22 cellular contexts compared by ENCODE assay signal in the genomic region with DNA sequence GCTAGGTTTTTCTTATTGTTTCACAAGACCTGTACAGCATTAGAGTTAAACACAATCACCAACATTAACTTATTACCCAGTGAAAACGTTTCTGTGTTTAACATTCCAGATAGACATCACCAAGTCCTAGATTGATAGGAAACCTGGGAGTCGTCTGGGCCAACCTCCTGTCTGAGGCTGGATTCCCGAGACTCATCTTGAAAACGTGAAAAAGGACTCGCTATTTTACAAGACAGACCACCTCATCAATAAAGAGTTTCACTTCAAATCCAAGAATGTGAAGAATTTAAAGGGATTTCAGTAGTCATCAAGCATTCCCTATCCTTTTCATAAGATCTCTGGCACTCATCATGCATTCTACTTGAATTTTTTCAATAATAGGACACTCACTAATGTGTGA.
"Had no signal": no experiment of that assay in that cellular context is flagged by ENCODE, and none has a peak within 500 bp of the region (broad histone marks: within the 10 kb centered on the region; RNA-seq: fewer than 3 reads in every experiment).

No MANE protein-coding gene starts in this region.

- H3K9me3 Mint-ChIP-seq: activated CD4-positive, alpha-beta T cell treated with anti-CD3 and anti-CD28 coated beads, Interleukin-2, amount 10 ng/mL, durations not matched to agents 24 days and 14 days; stimulated activated memory B cell treated with anti-CD40 and anti-IgM and Interleukin-4, amounts not matched to agents 10 μg/mL and 1 μg/mL and 100 μg/mL, for 72 hours had no signal

- H3K9ac ChIP-seq: parathyroid adenoma had no signal

- H3K27ac Mint-ChIP-seq: activated CD4-positive, alpha-beta memory T cell treated with anti-CD3 and anti-CD28 coated beads, Interleukin-2, amount 10 ng/mL, durations not matched to agents 7 days and 5 days; activated CD4-positive, alpha-beta T cell treated with anti-CD3 and anti-CD28 coated beads, Interleukin-2, amount 10 ng/mL, durations not matched to agents 24 days and 14 days; activated naive CD4-positive, alpha-beta T cell treated with anti-CD3 and anti-CD28 coated beads, Interleukin-2, amount 10 ng/mL, durations not matched to agents 7 days and 5 days; activated T-cell treated with anti-CD3 and anti-CD28 coated beads, Interleukin-2, amount 50 U/mL, for 72 hours; nephron progenitor cell; stimulated activated memory B cell treated with anti-CD40 and anti-IgM and Interleukin-4, amounts not matched to agents 10 μg/mL and 1 μg/mL and 100 μg/mL, for 72 hours; T-helper 1 cell treated with Interleukin-12 subunit alpha and Interleukin-12 subunit beta and Interleukin-4 antibody, amounts not matched to agents 30 μg/mL and 1 μg/mL, for 36 hours had no signal

- H3K27me3 ChIP-seq: body of pancreas, cardiac muscle cell, right lobe of liver, stomach, suprapubic skin, transverse colon had no signal

- H3K9me3 ChIP-seq: body of pancreas, mucosa of descending colon, right lobe of liver, stomach, suprapubic skin, transverse colon had no signal

- H3K4me1 ChIP-seq: body of pancreas, heart right ventricle, parathyroid adenoma, right lobe of liver had no signal

- ATAC-seq: activated T-cell treated with anti-CD3 and anti-CD28 coated beads, Interleukin-2, amount 50 U/mL, for 72 hours; body of pancreas; heart right ventricle; left ventricle myocardium superior; right lobe of liver; stimulated activated memory B cell treated with anti-CD40 and anti-IgM and Interleukin-4, amounts not matched to agents 10 μg/mL and 1 μg/mL and 100 μg/mL, for 72 hours had no signal

- H3K27me3 Mint-ChIP-seq: activated CD4-positive, alpha-beta memory T cell treated with anti-CD3 and anti-CD28 coated beads, Interleukin-2, amount 10 ng/mL, durations not matched to agents 7 days and 5 days; activated CD4-positive, alpha-beta T cell treated with anti-CD3 and anti-CD28 coated beads, Interleukin-2, amount 10 ng/mL, durations not matched to agents 24 days and 14 days; activated naive CD4-positive, alpha-beta T cell treated with anti-CD3 and anti-CD28 coated beads, Interleukin-2, amount 10 ng/mL, durations not matched to agents 7 days and 5 days; stimulated activated memory B cell treated with anti-CD40 and anti-IgM and Interleukin-4, amounts not matched to agents 10 μg/mL and 1 μg/mL and 100 μg/mL, for 72 hours had no signal

- H3K79me2 ChIP-seq: parathyroid adenoma had no signal

- H3K4me3 Mint-ChIP-seq: activated CD4-positive, alpha-beta memory T cell treated with anti-CD3 and anti-CD28 coated beads, Interleukin-2, amount 10 ng/mL, durations not matched to agents 7 days and 5 days; activated CD4-positive, alpha-beta T cell treated with anti-CD3 and anti-CD28 coated beads, Interleukin-2, amount 10 ng/mL, durations not matched to agents 24 days and 14 days; activated naive CD4-positive, alpha-beta T cell treated with anti-CD3 and anti-CD28 coated beads, Interleukin-2, amount 10 ng/mL, durations not matched to agents 7 days and 5 days; activated T-cell treated with anti-CD3 and anti-CD28 coated beads, Interleukin-2, amount 50 U/mL, for 72 hours; nephron progenitor cell; stimulated activated memory B cell treated with anti-CD40 and anti-IgM and Interleukin-4, amounts not matched to agents 10 μg/mL and 1 μg/mL and 100 μg/mL, for 72 hours; T-helper 1 cell treated with Interleukin-12 subunit alpha and Interleukin-12 subunit beta and Interleukin-4 antibody, amounts not matched to agents 30 μg/mL and 1 μg/mL, for 36 hours had no signal

- DNase-seq: activated CD4-positive, alpha-beta memory T cell treated with anti-CD3 and anti-CD28 coated beads, Interleukin-2, amount 10 ng/mL, durations not matched to agents 7 days and 5 days; activated CD4-positive, alpha-beta T cell treated with anti-CD3 and anti-CD28 coated beads, Interleukin-2, amount 10 ng/mL, durations not matched to agents 24 days and 14 days; activated effector memory CD4-positive, alpha-beta T cell treated with Interleukin-2 at 50 U/mL for 16 hours; activated naive CD4-positive, alpha-beta T cell treated with anti-CD3 and anti-CD28 coated beads, Interleukin-2, amount 10 ng/mL, durations not matched to agents 7 days and 5 days; activated T-cell treated with anti-CD3 and anti-CD28 coated beads, Interleukin-2, amount 50 U/mL, for 72 hours; body of pancreas; erythroblast; foreskin fibroblast; heart right ventricle; left ventricle myocardium superior; mucosa of descending colon; nephron progenitor cell; right lobe of liver; stimulated activated CD4-positive, alpha-beta T cell treated with anti-CD3 and anti-CD28 coated beads, Interleukin-15, amount 100 ng/mL, for 24 hours; stomach; transverse colon had no signal

- H3K27ac ChIP-seq: body of pancreas, cardiac muscle cell, heart right ventricle, parathyroid adenoma, right lobe of liver, skin epidermis, stomach, suprapubic skin had no signal

- H3K36me3 ChIP-seq: cardiac muscle cell, heart right ventricle, right lobe of liver, stomach, suprapubic skin, transverse colon had no signal

- H2AFZ ChIP-seq: parathyroid adenoma had no signal

- H3K36me3 Mint-ChIP-seq: activated naive CD4-positive, alpha-beta T cell treated with anti-CD3 and anti-CD28 coated beads, Interleukin-2, amount 10 ng/mL, durations not matched to agents 7 days and 5 days; stimulated activated memory B cell treated with anti-CD40 and anti-IgM and Interleukin-4, amounts not matched to agents 10 μg/mL and 1 μg/mL and 100 μg/mL, for 72 hours had no signal

- H3K4me1 Mint-ChIP-seq: activated CD4-positive, alpha-beta memory T cell treated with anti-CD3 and anti-CD28 coated beads, Interleukin-2, amount 10 ng/mL, durations not matched to agents 7 days and 5 days; activated CD4-positive, alpha-beta T cell treated with anti-CD3 and anti-CD28 coated beads, Interleukin-2, amount 10 ng/mL, durations not matched to agents 24 days and 14 days; activated naive CD4-positive, alpha-beta T cell treated with anti-CD3 and anti-CD28 coated beads, Interleukin-2, amount 10 ng/mL, durations not matched to agents 7 days and 5 days; nephron progenitor cell; stimulated activated memory B cell treated with anti-CD40 and anti-IgM and Interleukin-4, amounts not matched to agents 10 μg/mL and 1 μg/mL and 100 μg/mL, for 72 hours had no signal

- H3K4me3 ChIP-seq: body of pancreas, cardiac muscle cell, heart right ventricle, mucosa of descending colon, right lobe of liver, skin epidermis, stomach, suprapubic skin, transverse colon had no signal
